Comparison of ENCODE assay signal across 9 cellular contexts in the genomic region with DNA sequence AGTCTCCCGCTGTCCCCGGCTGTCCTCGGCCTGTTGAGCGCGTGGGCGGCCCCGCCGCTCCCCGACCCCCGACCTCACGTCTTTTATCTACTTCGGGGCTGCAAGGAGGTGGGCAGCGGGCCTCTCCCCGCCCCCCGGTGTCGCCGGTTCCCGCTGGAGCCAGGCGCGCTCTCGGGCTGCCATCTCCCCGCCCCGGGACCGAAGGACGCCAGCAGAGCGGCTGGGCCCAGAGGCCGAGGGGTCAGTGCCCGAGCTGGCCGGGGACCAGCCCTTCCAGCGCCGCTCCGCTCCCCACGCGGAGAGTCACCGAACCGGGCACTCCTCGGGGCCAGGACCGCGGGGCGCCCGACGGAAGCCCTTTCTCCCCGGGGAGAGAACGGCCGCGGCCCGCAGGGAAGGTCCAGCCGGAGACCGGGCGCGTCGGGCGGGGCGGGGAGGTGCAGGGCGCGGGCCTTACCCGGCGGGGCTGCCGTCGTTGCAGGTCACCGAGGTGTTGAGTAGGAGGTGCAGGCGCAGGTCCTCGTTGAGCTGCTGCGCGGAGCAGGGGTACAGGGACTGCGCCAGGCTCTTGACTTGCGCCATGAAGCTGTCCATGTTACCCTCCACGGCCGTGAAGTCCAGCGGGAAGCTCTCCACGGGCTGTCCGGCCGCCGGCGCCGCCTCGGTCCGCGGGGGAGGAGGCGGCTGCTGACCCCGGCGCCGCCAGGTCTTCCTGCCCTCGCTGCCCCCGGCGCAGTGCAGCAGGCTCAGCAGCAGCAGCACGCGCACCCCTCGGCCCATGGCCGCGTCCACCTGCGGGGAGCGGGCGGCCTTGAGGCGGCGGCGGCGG. TPM values are rescaled to one million over a fixed set of nuclear protein-coding genes. Genes with fewer than 3 reads are reported as not detected.
DNase-seq lines count a peak whose midpoint lies in the region; ATAC-seq, FAIRE-seq and TF ChIP-seq lines count a peak whose summit lies in the region.
"Had no signal": no experiment of that assay in that cellular context is flagged by ENCODE, and none has a peak within 500 bp of the region (broad histone marks: within the 10 kb centered on the region; RNA-seq: fewer than 3 reads in every experiment).

No MANE protein-coding gene starts in this region.

- H3K4me1 Mint-ChIP-seq in mesothelial cell of epicardium: peaks cover 6% of the 10 kb centered on the region

- H3K4me2 ChIP-seq in GM12878 (ENCODE audit: control insufficient read depth, insufficient read depth): peak overlapping the region; percentile 74; the same call in 1 of the 2 replicates

- no peaks in the 10 kb centered on the region for H3K9me3 Mint-ChIP-seq in mesothelial cell of epicardium

- H3K9ac ChIP-seq in GM12878 (ENCODE audit: control insufficient read depth, insufficient read depth, low read length): no peak overlapping the region

- TF ChIP-seq POLR2A in GM12878 (IDR thresholded peaks at IDR 0.05; ENCODE audit: low read depth, low read length): no peak

- no peak overlapping the region for H3K4me3 ChIP-seq in GM12878

- TF ChIP-seq RAD21 in GM12878 (IDR thresholded peaks at IDR 0.05; ENCODE audit: insufficient read depth, low read depth, low read length): no peak

- H3K4me1 ChIP-seq in GM12878 (ENCODE audit: control insufficient read depth, insufficient read depth, low read length): no peaks in the 10 kb centered on the region

- H3K27ac Mint-ChIP-seq in mesothelial cell of epicardium: no peak overlapping the region

- DNase-seq in stimulated activated CD4-positive, alpha-beta T cell treated with anti-CD3 and anti-CD28 coated beads, Interleukin-12 subunit alpha, Interleukin-12 subunit beta, amount 100 ng/mL, for 4 hours: peak; percentile 15
- DNase-seq in stimulated activated CD4-positive, alpha-beta T cell treated with anti-CD3 and anti-CD28 coated beads, Interleukin-2, amount 100 ng/mL, for 24 hours: no peak
- DNase-seq in GM12878 (ENCODE audit: low read depth, low spot score) (no peak), mesothelial cell of epicardium (ENCODE audit: low spot score in 2 of 2, unreplicated experiment in 2 of 2) (no peak), foreskin melanocyte (no peak), SIG-M5 treated with dmso at 0.1 percent for 504 hours (lab: John Stamatoyannopoulos, UW; ENCODE audit: unreplicated experiment) (no peak)
- DNase-seq in activated effector memory CD4-positive, alpha-beta T cell treated with anti-CD3 and anti-CD28 coated beads, Interleukin-2, amount 50 U/mL, for 16 hours: no peak
- DNase-seq: NCI-H510A had no signal

- H3K36me3 ChIP-seq in GM12878 (ENCODE audit: control insufficient read depth in 2 of 2, insufficient read depth in 2 of 2, low read length in 1 of 2): no peaks in the 10 kb centered on the region

- TF ChIP-seq CTCF in GM12878 (IDR thresholded peaks at IDR 0.05 in 2 of 3, conservative IDR thresholded peaks at IDR 0.05 in 1 of 3; ENCODE audit: control insufficient read depth in 2 of 3, extremely low read depth in 1 of 3, insufficient read depth in 1 of 3, low read depth in 3 of 3, low read length in 3 of 3) (no peak), mesothelial cell of epicardium (IDR thresholded peaks at IDR 0.05; ENCODE audit: unreplicated experiment) (no peak)

- RAD21 ChIA-PET in GM12878 (lab: Charles Lee; ENCODE audit: unreplicated experiment): interaction anchor here (1.0 to 3.0 kb wide), 13 partner anchors 8 to 203 kb away, joined by 3 to 68 read pairs (median 4); a partner anchor contains a TSS

- no peaks in the 10 kb centered on the region for H3K9me3 ChIP-seq in GM12878 (replicated peaks; ENCODE audit: control insufficient read depth, insufficient read depth, low read length)

- in situ Hi-C loops in GM12878 (cut with MboI): no loop called here

- no peak for TF ChIP-seq EP300 in GM12878 (IDR thresholded peaks at IDR 0.05; ENCODE audit: borderline replicate concordance in 1 of 2, control insufficient read depth in 1 of 2, low read depth in 2 of 2, low read length in 2 of 2)

- H3K27me3 ChIP-seq in GM12878 (replicated peaks in 1 of 2; ENCODE audit: control insufficient read depth in 2 of 2, insufficient read depth in 2 of 2, low read length in 1 of 2): peaks cover 8 to 20% of the 10 kb centered on the region in 2 experiments

- POLR2A ChIA-PET in GM12878 (lab: Charles Lee): interaction anchor here (1.0 to 1.6 kb wide), 2 partner anchors 61 to 70 kb away, joined by 3 to 8 read pairs; no protein-coding TSS in a partner anchor

- BruUV-seq in GM12878 (replicated peaks; lab: Mats Ljungman, UMichigan): no TSS peak

- no peaks in the 10 kb centered on the region for H3K36me3 Mint-ChIP-seq in mesothelial cell of epicardium

- peak; percentile 6; the same call in 2 of the 3 replicates for ATAC-seq in GM12878
- ATAC-seq in GM21367 (IDR thresholded peaks at IDR 0.05; ENCODE audit: unreplicated experiment): no peak

- no peak overlapping the region for H3K27ac ChIP-seq in GM12878 (ENCODE audit: control insufficient read depth, insufficient read depth)

- 27% methylated on average over 64 of the region's 98 CpGs for WGBS in GM12878 (ENCODE audit: insufficient coverage, insufficient replicate concordance, low lambda C conversion rate, missing lambda C conversion rate)

- no peaks in the 10 kb centered on the region for H3K79me2 ChIP-seq in GM12878 (ENCODE audit: control insufficient read depth, insufficient read depth, low read length)

- no peak for FAIRE-seq in GM12878 (lab: Jason Lieb, UNC)

- SMC1A ChIA-PET in GM12878 (lab: Charles Lee; ENCODE audit: uncharacterized antibody, unreplicated experiment): interaction anchor here (0.6 to 1.3 kb wide), 6 partner anchors 14 to 233 kb away, joined by 4 to 8 read pairs (median 4); a partner anchor contains a TSS

- H3K4me3 Mint-ChIP-seq in mesothelial cell of epicardium: peak overlapping the region; percentile 30

- intact Hi-C loops in GM12878 (cut with micrococcal nuclease; ENCODE audit: unreplicated experiment): no loop called here

- H4K20me1 ChIP-seq in GM12878 (ENCODE audit: control insufficient read depth, insufficient read depth): no peaks in the 10 kb centered on the region

- CTCF ChIA-PET in GM12878 (lab: Yijun Ruan, JAX): interaction anchor here (0.7 to 2.3 kb wide), 18 partner anchors 7 to 195 kb away, joined by 3 to 89 read pairs (median 4); a partner anchor contains a TSS

- peaks cover 55% of the 10 kb centered on the region for H3K27me3 Mint-ChIP-seq in mesothelial cell of epicardium (ENCODE audit: low read depth)

- H2AFZ ChIP-seq in GM12878 (ENCODE audit: control insufficient read depth, low read depth, low read length): peak overlapping the region; percentile 39

RNA-seq across cellular contexts. Expression of a gene that starts 0.6 kb away (rescaled TPM):
- not detected in 2 replicates for total RNA-seq in GM12878 (2013; cell fraction: nucleolus; rRNA removed)
- total RNA-seq in GM12878 (2014; rRNA removed) (not detected in 2 replicates), GM12878 (2014; rRNA removed; fragmentation: Illumina TruSeq; extraction: Trizol) (not detected in 2 replicates), GM12878 (2021) (0.13 and 0.19 TPM in 2 replicates), mesothelial cell of epicardium (5.9 to 8.2 TPM (median 6.5 TPM) in 3 replicates)
- not detected for polyA plus RNA-seq in GM12878 (2011; ENCODE audit: low read depth)
- polyA plus RNA-seq in GM12878 (2011; rRNA removed) (not detected in 2 replicates), GM12878 (2014; fragmentation: Illumina TruSeq; extraction: Trizol) (not detected in 2 replicates), GM12878 (2014; fragmentation: Nextera tagmentation; extraction: Ambion mirVana) (not detected), GM12878 (2014; rRNA removed) (0.04 TPM in 1 of 2 replicates, not detected in the other), GM12878 (2016; fragmentation: Nextera tagmentation; extraction: Ambion mirVana) (not detected)
- 0.05 TPM in 1 of 2 replicates, not detected in the other for polyA plus RNA-seq in GM12878 (2011; cell fraction: cytosol; rRNA removed)
- 0.06 and 0.09 TPM in 2 replicates for polyA plus RNA-seq in GM12878 (2011; cell fraction: nucleus; rRNA removed)
- 0.04 and 0.14 TPM in 2 replicates for polyA plus RNA-seq in GM12878 (2012)
- not detected in 2 replicates for polyA minus RNA-seq in GM12878 (2011; rRNA and poly(A)+ RNA removed)
- polyA minus RNA-seq in GM12878 (2011; cell fraction: cytosol; rRNA and poly(A)+ RNA removed): not detected in 2 replicates
- polyA minus RNA-seq in GM12878 (2011; cell fraction: nucleus; rRNA and poly(A)+ RNA removed): not detected in 2 replicates

RNA-seq across cellular contexts. Expression of a gene that starts 13.3 kb away (rescaled TPM):
- 0.19 TPM in 1 of 2 replicates, not detected in the other for total RNA-seq in GM12878 (2013; cell fraction: nucleolus; rRNA removed)
- total RNA-seq in GM12878 (2014; rRNA removed) (not detected in 2 replicates), GM12878 (2014; rRNA removed; fragmentation: Illumina TruSeq; extraction: Trizol) (not detected in 2 replicates), GM12878 (2021) (not detected in 2 replicates), mesothelial cell of epicardium (not detected in 3 replicates)
- not detected for polyA plus RNA-seq in GM12878 (2011; ENCODE audit: low read depth)
- polyA plus RNA-seq in GM12878 (2011; rRNA removed) (not detected in 2 replicates), GM12878 (2014; fragmentation: Illumina TruSeq; extraction: Trizol) (not detected in 2 replicates), GM12878 (2014; fragmentation: Nextera tagmentation; extraction: Ambion mirVana) (not detected), GM12878 (2014; rRNA removed) (not detected in 2 replicates), GM12878 (2016; fragmentation: Nextera tagmentation; extraction: Ambion mirVana) (not detected)
- not detected in 2 replicates for polyA plus RNA-seq in GM12878 (2011; cell fraction: cytosol; rRNA removed)
- polyA plus RNA-seq in GM12878 (2011; cell fraction: nucleus; rRNA removed): not detected in 2 replicates
- polyA plus RNA-seq in GM12878 (2012): 0.04 and 0.05 TPM in 2 replicates
- not detected in 2 replicates for polyA minus RNA-seq in GM12878 (2011; rRNA and poly(A)+ RNA removed)
- polyA minus RNA-seq in GM12878 (2011; cell fraction: cytosol; rRNA and poly(A)+ RNA removed): not detected in 2 replicates
- not detected in 2 replicates for polyA minus RNA-seq in GM12878 (2011; cell fraction: nucleus; rRNA and poly(A)+ RNA removed)

RNA-seq across cellular contexts. Expression of a gene that starts 17.1 kb away (rescaled TPM):
- 52.1 and 55.2 TPM in 2 replicates for total RNA-seq in GM12878 (2013; cell fraction: nucleolus; rRNA removed)
- 34.9 and 43.8 TPM in 2 replicates for total RNA-seq in GM12878 (2014; rRNA removed)
- 14.2 and 19.0 TPM in 2 replicates for total RNA-seq in GM12878 (2014; rRNA removed; fragmentation: Illumina TruSeq; extraction: Trizol)
- total RNA-seq in GM12878 (2021): 42.4 and 43.3 TPM in 2 replicates
- 8.2 TPM for polyA plus RNA-seq in GM12878 (2011; ENCODE audit: low read depth)
- polyA plus RNA-seq in GM12878 (2011; rRNA removed): 4.1 and 10.3 TPM in 2 replicates
- 19.8 and 36.7 TPM in 2 replicates for polyA plus RNA-seq in GM12878 (2011; cell fraction: cytosol; rRNA removed)
- polyA plus RNA-seq in GM12878 (2011; cell fraction: nucleus; rRNA removed): 75.2 and 97.9 TPM in 2 replicates
- polyA plus RNA-seq in GM12878 (2012): 19.6 and 27.9 TPM in 2 replicates
- 1.7 and 10.9 TPM in 2 replicates for polyA plus RNA-seq in GM12878 (2014; fragmentation: Illumina TruSeq; extraction: Trizol)
- polyA plus RNA-seq in GM12878 (2014; fragmentation: Nextera tagmentation; extraction: Ambion mirVana): 1 to 10 TPM; 1.5 to 7.2 TPM
- 48.4 and 58.7 TPM in 2 replicates for polyA plus RNA-seq in GM12878 (2014; rRNA removed)
- 10 to 100 TPM; 31.9 to 41.9 TPM for polyA plus RNA-seq in GM12878 (2016; fragmentation: Nextera tagmentation; extraction: Ambion mirVana)
- 5.9 and 17.9 TPM in 2 replicates for polyA minus RNA-seq in GM12878 (2011; rRNA and poly(A)+ RNA removed)
- polyA minus RNA-seq in GM12878 (2011; cell fraction: cytosol; rRNA and poly(A)+ RNA removed): 8.3 and 13.8 TPM in 2 replicates
- 26.1 and 47.5 TPM in 2 replicates for polyA minus RNA-seq in GM12878 (2011; cell fraction: nucleus; rRNA and poly(A)+ RNA removed)
- total RNA-seq in mesothelial cell of epicardium: 50.5 to 53.0 TPM (median 51.4 TPM) in 3 replicates

RNA-seq across cellular contexts. Expression of a gene that starts 23.2 kb away (rescaled TPM):
- 12.5 and 13.6 TPM in 2 replicates for total RNA-seq in GM12878 (2013; cell fraction: nucleolus; rRNA removed)
- total RNA-seq in GM12878 (2014; rRNA removed) (75.7 and 88.1 TPM in 2 replicates), GM12878 (2014; rRNA removed; fragmentation: Illumina TruSeq; extraction: Trizol) (37.8 and 40.3 TPM in 2 replicates), GM12878 (2021) (105 TPM in 2 replicates), mesothelial cell of epicardium (91.0 to 108 TPM (median 102 TPM) in 3 replicates)
- polyA plus RNA-seq in GM12878 (2011; ENCODE audit: low read depth): 19.6 TPM
- polyA plus RNA-seq in GM12878 (2011; rRNA removed) (23.4 and 49.3 TPM in 2 replicates), GM12878 (2014; fragmentation: Illumina TruSeq; extraction: Trizol) (18.7 and 43.8 TPM in 2 replicates), GM12878 (2014; fragmentation: Nextera tagmentation; extraction: Ambion mirVana) (1 to 10 TPM; 2.7 to 5.2 TPM), GM12878 (2014; rRNA removed) (107 and 124 TPM in 2 replicates), GM12878 (2016; fragmentation: Nextera tagmentation; extraction: Ambion mirVana) (100 to 1,000 TPM; 104 to 119 TPM)
- polyA plus RNA-seq in GM12878 (2011; cell fraction: cytosol; rRNA removed): 67.6 and 105 TPM in 2 replicates
- 67.8 and 71.5 TPM in 2 replicates for polyA plus RNA-seq in GM12878 (2011; cell fraction: nucleus; rRNA removed)
- 55.9 and 82.4 TPM in 2 replicates for polyA plus RNA-seq in GM12878 (2012)
- 35.3 and 70.7 TPM in 2 replicates for polyA minus RNA-seq in GM12878 (2011; rRNA and poly(A)+ RNA removed)
- polyA minus RNA-seq in GM12878 (2011; cell fraction: cytosol; rRNA and poly(A)+ RNA removed): 24.8 and 24.9 TPM in 2 replicates
- polyA minus RNA-seq in GM12878 (2011; cell fraction: nucleus; rRNA and poly(A)+ RNA removed): 10.5 and 11.3 TPM in 2 replicates

RNA-seq across cellular contexts. Expression of a gene that starts 32.8 kb away (rescaled TPM):
- 15.6 and 17.5 TPM in 2 replicates for total RNA-seq in GM12878 (2013; cell fraction: nucleolus; rRNA removed)
- total RNA-seq in GM12878 (2014; rRNA removed) (8.7 and 8.9 TPM in 2 replicates), GM12878 (2014; rRNA removed; fragmentation: Illumina TruSeq; extraction: Trizol) (6.3 and 6.4 TPM in 2 replicates), GM12878 (2021) (18.1 and 20.1 TPM in 2 replicates), mesothelial cell of epicardium (23.6 to 25.5 TPM (median 24.1 TPM) in 3 replicates)
- 6.4 TPM for polyA plus RNA-seq in GM12878 (2011; ENCODE audit: low read depth)
- polyA plus RNA-seq in GM12878 (2011; rRNA removed) (6.5 and 9.8 TPM in 2 replicates), GM12878 (2014; fragmentation: Illumina TruSeq; extraction: Trizol) (7.8 and 9.5 TPM in 2 replicates), GM12878 (2014; fragmentation: Nextera tagmentation; extraction: Ambion mirVana) (1 to 10 TPM in 1 of 2 experiments, under 1 TPM in 1; 0.48 to 1.3 TPM), GM12878 (2014; rRNA removed) (13.5 and 14.7 TPM in 2 replicates), GM12878 (2016; fragmentation: Nextera tagmentation; extraction: Ambion mirVana) (1 to 10 TPM; 2.7 TPM)
- polyA plus RNA-seq in GM12878 (2011; cell fraction: cytosol; rRNA removed): 14.8 and 16.6 TPM in 2 replicates
- polyA plus RNA-seq in GM12878 (2011; cell fraction: nucleus; rRNA removed): 76.6 and 84.7 TPM in 2 replicates
- 13.3 and 15.1 TPM in 2 replicates for polyA plus RNA-seq in GM12878 (2012)
- polyA minus RNA-seq in GM12878 (2011; rRNA and poly(A)+ RNA removed): 6.4 and 8.6 TPM in 2 replicates
- polyA minus RNA-seq in GM12878 (2011; cell fraction: cytosol; rRNA and poly(A)+ RNA removed): 2.8 and 3.4 TPM in 2 replicates
- polyA minus RNA-seq in GM12878 (2011; cell fraction: nucleus; rRNA and poly(A)+ RNA removed): 5.6 and 7.9 TPM in 2 replicates
